In the genomic region with DNA sequence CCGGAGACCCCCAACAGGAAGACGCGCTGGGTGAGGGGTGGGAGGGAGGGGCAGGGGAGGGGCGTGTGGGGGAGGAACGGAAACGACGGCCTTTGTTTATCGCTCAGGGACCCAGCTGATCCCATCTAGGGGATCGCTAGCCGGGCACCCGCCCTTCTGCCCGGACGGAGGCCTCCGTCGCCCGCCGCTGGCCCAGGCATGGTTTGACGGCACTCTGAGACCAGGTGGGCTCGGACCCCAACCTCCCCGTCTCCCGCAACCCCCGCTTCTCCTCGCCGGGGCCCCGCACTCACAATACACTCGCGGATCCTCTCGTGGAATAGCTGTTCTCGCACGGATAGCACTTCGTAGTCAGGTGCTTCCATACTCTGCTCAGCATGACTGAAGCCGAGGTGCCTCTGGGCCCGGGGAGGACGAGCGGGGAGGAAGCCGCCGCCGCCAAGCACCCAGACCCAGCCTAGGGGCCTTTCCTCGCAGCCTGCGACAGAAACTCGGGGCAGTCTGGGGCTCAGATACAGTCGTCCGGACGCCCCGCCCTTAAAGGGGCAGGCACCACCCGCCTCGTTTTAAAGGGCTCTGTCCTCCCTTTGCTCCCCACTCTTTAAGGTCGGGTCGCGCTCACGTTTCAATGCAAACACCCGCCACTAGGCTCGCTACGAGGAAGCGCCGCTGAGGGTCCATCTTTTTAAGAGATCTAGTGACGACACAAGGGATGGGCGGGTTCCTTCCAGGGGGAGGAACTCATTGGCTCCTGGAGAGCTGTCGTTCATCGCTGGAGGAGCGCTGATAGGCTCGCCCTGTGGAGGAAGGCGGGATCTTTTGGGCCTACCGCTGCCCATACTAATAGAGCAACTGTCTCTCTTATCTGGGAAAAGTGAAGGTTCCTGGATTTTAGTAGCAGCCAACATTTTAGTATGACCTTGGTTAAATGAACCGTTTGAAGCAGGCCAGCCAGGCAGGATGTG, we compare ENCODE assay signal across 1 cellular context.
A peak's percentile ranks its signal among the peaks of the same experiment; 100 is the strongest.
TF ChIP-seq lines count a peak whose summit lies in the region.

A gene with protein sequence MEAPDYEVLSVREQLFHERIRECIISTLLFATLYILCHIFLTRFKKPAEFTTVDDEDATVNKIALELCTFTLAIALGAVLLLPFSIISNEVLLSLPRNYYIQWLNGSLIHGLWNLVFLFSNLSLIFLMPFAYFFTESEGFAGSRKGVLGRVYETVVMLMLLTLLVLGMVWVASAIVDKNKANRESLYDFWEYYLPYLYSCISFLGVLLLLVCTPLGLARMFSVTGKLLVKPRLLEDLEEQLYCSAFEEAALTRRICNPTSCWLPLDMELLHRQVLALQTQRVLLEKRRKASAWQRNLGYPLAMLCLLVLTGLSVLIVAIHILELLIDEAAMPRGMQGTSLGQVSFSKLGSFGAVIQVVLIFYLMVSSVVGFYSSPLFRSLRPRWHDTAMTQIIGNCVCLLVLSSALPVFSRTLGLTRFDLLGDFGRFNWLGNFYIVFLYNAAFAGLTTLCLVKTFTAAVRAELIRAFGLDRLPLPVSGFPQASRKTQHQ (minus strand): TSS at position 657 of the 965 bp plus-strand sequence. CDS start 292 bp downstream, at position 365.

TF ChIP-seq in HepG2, 621 proteins besides CTCF, POLR2A, EP300 and RAD21 (continued from another document and continues in another):
- TF ChIP-seq, protein P1, sequence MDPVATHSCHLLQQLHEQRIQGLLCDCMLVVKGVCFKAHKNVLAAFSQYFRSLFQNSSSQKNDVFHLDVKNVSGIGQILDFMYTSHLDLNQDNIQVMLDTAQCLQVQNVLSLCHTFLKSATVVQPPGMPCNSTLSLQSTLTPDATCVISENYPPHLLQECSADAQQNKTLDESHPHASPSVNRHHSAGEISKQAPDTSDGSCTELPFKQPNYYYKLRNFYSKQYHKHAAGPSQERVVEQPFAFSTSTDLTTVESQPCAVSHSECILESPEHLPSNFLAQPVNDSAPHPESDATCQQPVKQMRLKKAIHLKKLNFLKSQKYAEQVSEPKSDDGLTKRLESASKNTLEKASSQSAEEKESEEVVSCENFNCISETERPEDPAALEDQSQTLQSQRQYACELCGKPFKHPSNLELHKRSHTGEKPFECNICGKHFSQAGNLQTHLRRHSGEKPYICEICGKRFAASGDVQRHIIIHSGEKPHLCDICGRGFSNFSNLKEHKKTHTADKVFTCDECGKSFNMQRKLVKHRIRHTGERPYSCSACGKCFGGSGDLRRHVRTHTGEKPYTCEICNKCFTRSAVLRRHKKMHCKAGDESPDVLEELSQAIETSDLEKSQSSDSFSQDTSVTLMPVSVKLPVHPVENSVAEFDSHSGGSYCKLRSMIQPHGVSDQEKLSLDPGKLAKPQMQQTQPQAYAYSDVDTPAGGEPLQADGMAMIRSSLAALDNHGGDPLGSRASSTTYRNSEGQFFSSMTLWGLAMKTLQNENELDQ (CRISPR knock-in tag; IDR thresholded peaks at IDR 0.05; ENCODE audit: borderline replicate concordance): no peak
- no peak for TF ChIP-seq MLLT10 (CRISPR knock-in tag; IDR thresholded peaks at IDR 0.05)
- TF ChIP-seq, protein P2, sequence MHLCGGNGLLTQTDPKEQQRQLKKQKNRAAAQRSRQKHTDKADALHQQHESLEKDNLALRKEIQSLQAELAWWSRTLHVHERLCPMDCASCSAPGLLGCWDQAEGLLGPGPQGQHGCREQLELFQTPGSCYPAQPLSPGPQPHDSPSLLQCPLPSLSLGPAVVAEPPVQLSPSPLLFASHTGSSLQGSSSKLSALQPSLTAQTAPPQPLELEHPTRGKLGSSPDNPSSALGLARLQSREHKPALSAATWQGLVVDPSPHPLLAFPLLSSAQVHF (CRISPR knock-in tag; IDR thresholded peaks at IDR 0.05): no peak
- TF ChIP-seq ZFP1 (CRISPR knock-in tag; IDR thresholded peaks at IDR 0.05): no peak
- TF ChIP-seq RFX3 (CRISPR knock-in tag; IDR thresholded peaks at IDR 0.05): no peak
- peak; percentile 47; the same call in 1 of the 2 replicates for TF ChIP-seq SRY (CRISPR knock-in tag; IDR thresholded peaks at IDR 0.05)
- TF ChIP-seq, protein P3, sequence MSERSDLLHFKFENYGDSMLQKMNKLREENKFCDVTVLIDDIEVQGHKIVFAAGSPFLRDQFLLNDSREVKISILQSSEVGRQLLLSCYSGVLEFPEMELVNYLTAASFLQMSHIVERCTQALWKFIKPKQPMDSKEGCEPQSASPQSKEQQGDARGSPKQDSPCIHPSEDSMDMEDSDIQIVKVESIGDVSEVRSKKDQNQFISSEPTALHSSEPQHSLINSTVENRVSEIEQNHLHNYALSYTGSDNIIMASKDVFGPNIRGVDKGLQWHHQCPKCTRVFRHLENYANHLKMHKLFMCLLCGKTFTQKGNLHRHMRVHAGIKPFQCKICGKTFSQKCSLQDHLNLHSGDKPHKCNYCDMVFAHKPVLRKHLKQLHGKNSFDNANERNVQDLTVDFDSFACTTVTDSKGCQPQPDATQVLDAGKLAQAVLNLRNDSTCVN (CRISPR knock-in tag; IDR thresholded peaks at IDR 0.05; ENCODE audit: borderline replicate concordance): no peak
- TF ChIP-seq NFIB (CRISPR knock-in tag; IDR thresholded peaks at IDR 0.05; ENCODE audit: borderline replicate concordance): no peak
- TF ChIP-seq NCOA1 (CRISPR knock-in tag; IDR thresholded peaks at IDR 0.05): no peak
- no peak for TF ChIP-seq SKI (IDR thresholded peaks at IDR 0.05; ENCODE audit: partially characterized antibody)
- TF ChIP-seq SNRNP70 (IDR thresholded peaks at IDR 0.05; ENCODE audit: low read depth, low read length): no peak
- TF ChIP-seq CENPX (CRISPR knock-in tag; IDR thresholded peaks at IDR 0.05): no peak
- TF ChIP-seq RBM22 (optimal IDR thresholded peaks at IDR 0.05; ENCODE audit: low read length): no peak
- TF ChIP-seq, protein P4, sequence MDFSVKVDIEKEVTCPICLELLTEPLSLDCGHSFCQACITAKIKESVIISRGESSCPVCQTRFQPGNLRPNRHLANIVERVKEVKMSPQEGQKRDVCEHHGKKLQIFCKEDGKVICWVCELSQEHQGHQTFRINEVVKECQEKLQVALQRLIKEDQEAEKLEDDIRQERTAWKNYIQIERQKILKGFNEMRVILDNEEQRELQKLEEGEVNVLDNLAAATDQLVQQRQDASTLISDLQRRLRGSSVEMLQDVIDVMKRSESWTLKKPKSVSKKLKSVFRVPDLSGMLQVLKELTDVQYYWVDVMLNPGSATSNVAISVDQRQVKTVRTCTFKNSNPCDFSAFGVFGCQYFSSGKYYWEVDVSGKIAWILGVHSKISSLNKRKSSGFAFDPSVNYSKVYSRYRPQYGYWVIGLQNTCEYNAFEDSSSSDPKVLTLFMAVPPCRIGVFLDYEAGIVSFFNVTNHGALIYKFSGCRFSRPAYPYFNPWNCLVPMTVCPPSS (IDR thresholded peaks at IDR 0.05): no peak
- no peak for TF ChIP-seq RFXAP (CRISPR knock-in tag; IDR thresholded peaks at IDR 0.05; ENCODE audit: borderline replicate concordance)
- TF ChIP-seq MEIS2 (CRISPR knock-in tag; IDR thresholded peaks at IDR 0.05): peak; percentile 50; the same call in 1 of the 2 replicates
- peak; percentile 35; the same call in 1 of the 2 replicates for TF ChIP-seq AKAP8 (CRISPR knock-in tag; IDR thresholded peaks at IDR 0.05)
- no peak for TF ChIP-seq GTF3A (CRISPR knock-in tag; conservative IDR thresholded peaks at IDR 0.05)
- peak; percentile 85; the same call in 1 of the 2 replicates for TF ChIP-seq ZFX (CRISPR knock-in tag; IDR thresholded peaks at IDR 0.05; ENCODE audit: low read depth)
- TF ChIP-seq KDM2A (CRISPR knock-in tag; IDR thresholded peaks at IDR 0.05; ENCODE audit: borderline replicate concordance, low read depth): peak; percentile 75
- TF ChIP-seq RARG (CRISPR knock-in tag; IDR thresholded peaks at IDR 0.05; ENCODE audit: low read depth): no peak
- TF ChIP-seq, protein P5, sequence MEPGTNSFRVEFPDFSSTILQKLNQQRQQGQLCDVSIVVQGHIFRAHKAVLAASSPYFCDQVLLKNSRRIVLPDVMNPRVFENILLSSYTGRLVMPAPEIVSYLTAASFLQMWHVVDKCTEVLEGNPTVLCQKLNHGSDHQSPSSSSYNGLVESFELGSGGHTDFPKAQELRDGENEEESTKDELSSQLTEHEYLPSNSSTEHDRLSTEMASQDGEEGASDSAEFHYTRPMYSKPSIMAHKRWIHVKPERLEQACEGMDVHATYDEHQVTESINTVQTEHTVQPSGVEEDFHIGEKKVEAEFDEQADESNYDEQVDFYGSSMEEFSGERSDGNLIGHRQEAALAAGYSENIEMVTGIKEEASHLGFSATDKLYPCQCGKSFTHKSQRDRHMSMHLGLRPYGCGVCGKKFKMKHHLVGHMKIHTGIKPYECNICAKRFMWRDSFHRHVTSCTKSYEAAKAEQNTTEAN (CRISPR knock-in tag; conservative IDR thresholded peaks at IDR 0.05): no peak
- TF ChIP-seq, protein P6, sequence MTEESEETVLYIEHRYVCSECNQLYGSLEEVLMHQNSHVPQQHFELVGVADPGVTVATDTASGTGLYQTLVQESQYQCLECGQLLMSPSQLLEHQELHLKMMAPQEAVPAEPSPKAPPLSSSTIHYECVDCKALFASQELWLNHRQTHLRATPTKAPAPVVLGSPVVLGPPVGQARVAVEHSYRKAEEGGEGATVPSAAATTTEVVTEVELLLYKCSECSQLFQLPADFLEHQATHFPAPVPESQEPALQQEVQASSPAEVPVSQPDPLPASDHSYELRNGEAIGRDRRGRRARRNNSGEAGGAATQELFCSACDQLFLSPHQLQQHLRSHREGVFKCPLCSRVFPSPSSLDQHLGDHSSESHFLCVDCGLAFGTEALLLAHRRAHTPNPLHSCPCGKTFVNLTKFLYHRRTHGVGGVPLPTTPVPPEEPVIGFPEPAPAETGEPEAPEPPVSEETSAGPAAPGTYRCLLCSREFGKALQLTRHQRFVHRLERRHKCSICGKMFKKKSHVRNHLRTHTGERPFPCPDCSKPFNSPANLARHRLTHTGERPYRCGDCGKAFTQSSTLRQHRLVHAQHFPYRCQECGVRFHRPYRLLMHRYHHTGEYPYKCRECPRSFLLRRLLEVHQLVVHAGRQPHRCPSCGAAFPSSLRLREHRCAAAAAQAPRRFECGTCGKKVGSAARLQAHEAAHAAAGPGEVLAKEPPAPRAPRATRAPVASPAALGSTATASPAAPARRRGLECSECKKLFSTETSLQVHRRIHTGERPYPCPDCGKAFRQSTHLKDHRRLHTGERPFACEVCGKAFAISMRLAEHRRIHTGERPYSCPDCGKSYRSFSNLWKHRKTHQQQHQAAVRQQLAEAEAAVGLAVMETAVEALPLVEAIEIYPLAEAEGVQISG (CRISPR knock-in tag; IDR thresholded peaks at IDR 0.05): peak; percentile 66; the same call in 1 of the 2 replicates
- TF ChIP-seq, protein P7, sequence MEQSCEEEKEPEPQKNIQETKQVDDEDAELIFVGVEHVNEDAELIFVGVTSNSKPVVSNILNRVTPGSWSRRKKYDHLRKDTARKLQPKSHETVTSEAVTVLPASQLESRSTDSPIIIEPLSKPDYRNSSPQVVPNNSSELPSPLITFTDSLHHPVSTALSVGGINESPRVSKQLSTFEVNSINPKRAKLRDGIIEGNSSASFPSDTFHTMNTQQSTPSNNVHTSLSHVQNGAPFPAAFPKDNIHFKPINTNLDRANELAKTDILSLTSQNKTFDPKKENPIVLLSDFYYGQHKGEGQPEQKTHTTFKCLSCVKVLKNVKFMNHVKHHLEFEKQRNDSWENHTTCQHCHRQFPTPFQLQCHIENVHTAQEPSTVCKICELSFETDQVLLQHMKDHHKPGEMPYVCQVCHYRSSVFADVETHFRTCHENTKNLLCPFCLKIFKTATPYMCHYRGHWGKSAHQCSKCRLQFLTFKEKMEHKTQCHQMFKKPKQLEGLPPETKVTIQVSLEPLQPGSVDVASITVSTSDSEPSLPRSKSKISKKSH (CRISPR knock-in tag; IDR thresholded peaks at IDR 0.05; ENCODE audit: borderline replicate concordance): no peak
- no peak for TF ChIP-seq ZNF841 (CRISPR knock-in tag; IDR thresholded peaks at IDR 0.05; ENCODE audit: borderline replicate concordance)
- TF ChIP-seq, protein P8, sequence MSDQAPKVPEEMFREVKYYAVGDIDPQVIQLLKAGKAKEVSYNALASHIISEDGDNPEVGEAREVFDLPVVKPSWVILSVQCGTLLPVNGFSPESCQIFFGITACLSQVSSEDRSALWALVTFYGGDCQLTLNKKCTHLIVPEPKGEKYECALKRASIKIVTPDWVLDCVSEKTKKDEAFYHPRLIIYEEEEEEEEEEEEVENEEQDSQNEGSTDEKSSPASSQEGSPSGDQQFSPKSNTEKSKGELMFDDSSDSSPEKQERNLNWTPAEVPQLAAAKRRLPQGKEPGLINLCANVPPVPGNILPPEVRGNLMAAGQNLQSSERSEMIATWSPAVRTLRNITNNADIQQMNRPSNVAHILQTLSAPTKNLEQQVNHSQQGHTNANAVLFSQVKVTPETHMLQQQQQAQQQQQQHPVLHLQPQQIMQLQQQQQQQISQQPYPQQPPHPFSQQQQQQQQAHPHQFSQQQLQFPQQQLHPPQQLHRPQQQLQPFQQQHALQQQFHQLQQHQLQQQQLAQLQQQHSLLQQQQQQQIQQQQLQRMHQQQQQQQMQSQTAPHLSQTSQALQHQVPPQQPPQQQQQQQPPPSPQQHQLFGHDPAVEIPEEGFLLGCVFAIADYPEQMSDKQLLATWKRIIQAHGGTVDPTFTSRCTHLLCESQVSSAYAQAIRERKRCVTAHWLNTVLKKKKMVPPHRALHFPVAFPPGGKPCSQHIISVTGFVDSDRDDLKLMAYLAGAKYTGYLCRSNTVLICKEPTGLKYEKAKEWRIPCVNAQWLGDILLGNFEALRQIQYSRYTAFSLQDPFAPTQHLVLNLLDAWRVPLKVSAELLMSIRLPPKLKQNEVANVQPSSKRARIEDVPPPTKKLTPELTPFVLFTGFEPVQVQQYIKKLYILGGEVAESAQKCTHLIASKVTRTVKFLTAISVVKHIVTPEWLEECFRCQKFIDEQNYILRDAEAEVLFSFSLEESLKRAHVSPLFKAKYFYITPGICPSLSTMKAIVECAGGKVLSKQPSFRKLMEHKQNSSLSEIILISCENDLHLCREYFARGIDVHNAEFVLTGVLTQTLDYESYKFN (CRISPR knock-in tag; conservative IDR thresholded peaks at IDR 0.05): peak; percentile 38; the same call in 1 of the 2 replicates
- no peak for TF ChIP-seq ADNP (CRISPR knock-in tag; IDR thresholded peaks at IDR 0.05)
- peak; percentile 53; the same call in 1 of the 2 replicates for TF ChIP-seq KMT2A (CRISPR knock-in tag; IDR thresholded peaks at IDR 0.05)
- peak; percentile 76 for TF ChIP-seq PHF8 (CRISPR knock-in tag; IDR thresholded peaks at IDR 0.05)
- TF ChIP-seq GATAD2A (CRISPR knock-in tag; IDR thresholded peaks at IDR 0.05): no peak
- TF ChIP-seq, protein P9, sequence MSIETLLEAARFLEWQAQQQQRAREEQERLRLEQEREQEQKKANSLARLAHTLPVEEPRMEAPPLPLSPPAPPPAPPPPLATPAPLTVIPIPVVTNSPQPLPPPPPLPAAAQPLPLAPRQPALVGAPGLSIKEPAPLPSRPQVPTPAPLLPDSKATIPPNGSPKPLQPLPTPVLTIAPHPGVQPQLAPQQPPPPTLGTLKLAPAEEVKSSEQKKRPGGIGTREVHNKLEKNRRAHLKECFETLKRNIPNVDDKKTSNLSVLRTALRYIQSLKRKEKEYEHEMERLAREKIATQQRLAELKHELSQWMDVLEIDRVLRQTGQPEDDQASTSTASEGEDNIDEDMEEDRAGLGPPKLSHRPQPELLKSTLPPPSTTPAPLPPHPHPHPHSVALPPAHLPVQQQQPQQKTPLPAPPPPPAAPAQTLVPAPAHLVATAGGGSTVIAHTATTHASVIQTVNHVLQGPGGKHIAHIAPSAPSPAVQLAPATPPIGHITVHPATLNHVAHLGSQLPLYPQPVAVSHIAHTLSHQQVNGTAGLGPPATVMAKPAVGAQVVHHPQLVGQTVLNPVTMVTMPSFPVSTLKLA (IDR thresholded peaks at IDR 0.05): no peak
